In the genomic region with DNA sequence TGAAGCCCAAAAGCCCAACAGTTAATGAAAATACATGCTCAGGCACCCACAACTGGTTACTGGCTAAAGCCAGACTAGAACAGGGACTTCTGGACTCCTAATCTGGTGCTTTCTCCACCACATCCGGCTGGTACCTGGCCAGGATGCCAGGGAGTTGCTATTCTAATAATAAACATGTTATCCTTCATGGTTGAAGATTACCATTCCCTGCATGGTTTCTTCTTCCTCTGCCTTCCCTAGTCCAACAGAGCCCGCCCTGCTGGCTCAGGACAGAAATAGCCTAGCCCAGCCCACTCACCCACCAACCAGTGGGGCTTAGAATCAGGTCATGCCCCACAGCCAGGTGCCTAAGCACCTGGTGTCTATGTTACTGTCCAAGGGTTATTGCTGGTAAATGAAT, we compare ENCODE assay signal across 27 cellular contexts. TPM values are rescaled to one million over a fixed set of nuclear protein-coding genes. Genes with fewer than 3 reads are reported as not detected.
A peak's percentile ranks its signal among the peaks of the same experiment; 100 is the strongest.
DNase-seq lines count a peak whose midpoint lies in the region; ATAC-seq, FAIRE-seq and TF ChIP-seq lines count a peak whose summit lies in the region.
"Had no signal": no experiment of that assay in that cellular context is flagged by ENCODE, and none has a peak within 500 bp of the region (broad histone marks: within the 10 kb centered on the region; RNA-seq: fewer than 3 reads in every experiment).

No MANE protein-coding gene starts in this region.

- H3K4me2 ChIP-seq in HepG2 (ENCODE audit: low read depth, low read length) (no peak overlapping the region), mesenchymal stem cell (ENCODE audit: low read length, poor library complexity, severe bottlenecking) (no peak overlapping the region)

- intact Hi-C loops in HepG2 (cut with micrococcal nuclease; ENCODE audit: unreplicated experiment) = no loop called here
- intact Hi-C loops in right lobe of liver (cut with DNase I) = no loop called here
- intact Hi-C loops in uterus (cut with DNase I; ENCODE audit: low total_unique reads) = no loop called here

- BruUV-seq in HepG2 (replicated peaks; lab: Mats Ljungman, UMichigan) = no TSS peak

- H2AK5ac ChIP-seq in mesenchymal stem cell (ENCODE audit: low read length, severe bottlenecking) = no peak overlapping the region

- no peak overlapping the region for H2BK15ac ChIP-seq in mesenchymal stem cell (ENCODE audit: low read depth, poor library complexity, severe bottlenecking)

- in situ Hi-C loops in HepG2 (cut with HindIII; ENCODE audit: extremely low pct_ligation_motif_present, low pct_unique_long_range_greater_than_20kb) = no loop called here

- no peak overlapping the region for H3K27ac ChIP-seq in HepG2 (ENCODE audit: extremely low read length, insufficient read depth, low read length)
- H3K27ac ChIP-seq in right lobe of liver = no peak overlapping the region
- H3K27ac ChIP-seq in mesenchymal stem cell (ENCODE audit: low read length, poor library complexity, severe bottlenecking) = no peak overlapping the region
- peak overlapping the region; percentile 13 to 53 for H3K27ac ChIP-seq in uterus
- H3K27ac ChIP-seq: lower lobe of right lung, testis had no signal

- H3K9ac ChIP-seq in HepG2 (ENCODE audit: insufficient read depth, low read depth, low read length) (no peak overlapping the region), mesenchymal stem cell (ENCODE audit: low read length) (peak overlapping the region; percentile 54)

- H3K27me3 ChIP-seq in HepG2 (ENCODE audit: control insufficient read depth in 1 of 2, insufficient read depth in 2 of 2, low read length in 2 of 2) = peaks cover 0 to 27% of the 10 kb centered on the region in 2 experiments; a peak in 3 of 5 replicates
- H3K27me3 ChIP-seq in right lobe of liver = no peaks in the 10 kb centered on the region
- H3K27me3 ChIP-seq in mesenchymal stem cell (ENCODE audit: control insufficient read depth in 1 of 2, insufficient read depth in 1 of 2, low read length in 2 of 2) = no peaks in the 10 kb centered on the region
- H3K27me3 ChIP-seq in uterus = no peaks in the 10 kb centered on the region
- H3K27me3 ChIP-seq: testis had no signal

- no peaks in the 10 kb centered on the region for H3K36me3 ChIP-seq in HepG2 (replicated peaks in 1 of 2; ENCODE audit: control insufficient read depth in 1 of 2, insufficient read depth in 2 of 2, low read length in 2 of 2)
- no peaks in the 10 kb centered on the region for H3K36me3 ChIP-seq in right lobe of liver
- no peaks in the 10 kb centered on the region for H3K36me3 ChIP-seq in mesenchymal stem cell (ENCODE audit: control insufficient read depth in 1 of 2, insufficient read depth in 2 of 2, low read depth in 1 of 2, low read length in 2 of 2)
- H3K36me3 ChIP-seq in uterus = no peaks in the 10 kb centered on the region
- H3K36me3 ChIP-seq: HAP-1, lower lobe of right lung had no signal

- TF ChIP-seq EP300 in HepG2 (IDR thresholded peaks at IDR 0.05; ENCODE audit: low read depth in 2 of 2, low read length in 2 of 2) (no peak), HepG2 (CRISPR knock-in tag; IDR thresholded peaks at IDR 0.05; ENCODE audit: borderline replicate concordance) (no peak)

- H4K8ac ChIP-seq in mesenchymal stem cell (ENCODE audit: low read length) = no peak overlapping the region

- TF ChIP-seq POLR2A in HepG2 (IDR thresholded peaks at IDR 0.05; ENCODE audit: insufficient read depth in 1 of 2, low read depth in 2 of 2, low read length in 2 of 2) (no peak), right lobe of liver (IDR thresholded peaks at IDR 0.05) (no peak), uterus (IDR thresholded peaks at IDR 0.05) (no peak)

- no peak overlapping the region for H3K14ac ChIP-seq in mesenchymal stem cell (ENCODE audit: low read length in 2 of 2)

- no peak for DNase-seq in HepG2 (ENCODE audit: low spot score)
- no peak for DNase-seq in right lobe of liver
- DNase-seq in amniotic epithelial cell (ENCODE audit: low read depth) = peak; percentile 57
- DNase-seq in mesenchymal stem cell = no peak
- DNase-seq in uterus = no peak
- DNase-seq in RKO (ENCODE audit: low spot score) = no peak
- DNase-seq in NCI-H345 treated with DMSO at 0.1 percent for 48 hours (lab: John Stamatoyannopoulos, UW; ENCODE audit: unreplicated experiment) = no peak
- no peak for DNase-seq in NCI-H2227 (lab: John Stamatoyannopoulos, UW; ENCODE audit: unreplicated experiment)
- DNase-seq: activated CD4-positive, alpha-beta T cell treated with anti-CD3 and anti-CD28 coated beads for 36 hours; activated naive CD4-positive, alpha-beta T cell; activated T-cell treated with anti-CD3 and anti-CD28 coated beads, Interleukin-2, amount 50 U/mL, for 4 hours; amniotic stem cell; CD4-positive, alpha-beta memory T cell; cortex of kidney; DMS153; lower lobe of right lung; NCI-H1048; NCI-H2029 treated with DMSO at 0.1 percent for 48 hours; NCI-H345; occipital lobe; OCI-M1; T-helper 1 cell; testis had no signal

- FAIRE-seq in HepG2 (lab: Jason Lieb, UNC) = no peak
- FAIRE-seq: bronchial epithelial cell, endometrium, GM12878 had no signal

- TF ChIP-seq RAD21 in HepG2 (CRISPR knock-in tag; IDR thresholded peaks at IDR 0.05) = no peak

- H3K4me1 ChIP-seq in HepG2 (ENCODE audit: insufficient read depth, low read length) (peaks cover 11% of the 10 kb centered on the region), right lobe of liver (no peaks in the 10 kb centered on the region), mesenchymal stem cell (ENCODE audit: control insufficient read depth, insufficient read depth, low read depth, low read length) (no peaks in the 10 kb centered on the region), uterus (peaks cover 10 to 11% of the 10 kb centered on the region in 2 donors)
- H3K4me1 ChIP-seq: HAP-1, lower lobe of right lung had no signal

- no peak overlapping the region for H2BK120ac ChIP-seq in mesenchymal stem cell (ENCODE audit: low read depth, low read length)

- no peak overlapping the region for H4K91ac ChIP-seq in mesenchymal stem cell (ENCODE audit: low read length)

- no peak for TF ChIP-seq CTCF in HepG2 (CRISPR knock-in tag; IDR thresholded peaks at IDR 0.05)
- no peak for TF ChIP-seq CTCF in right lobe of liver (IDR thresholded peaks at IDR 0.05)
- no peak for TF ChIP-seq CTCF in uterus (IDR thresholded peaks at IDR 0.05)

- 7% methylated on average over 2 of the region's 2 CpGs for WGBS in HepG2 (ENCODE audit: low lambda C conversion rate)
- WGBS in right lobe of liver (ENCODE audit: insufficient coverage, low coverage, low lambda C conversion rate, missing lambda C conversion rate) = 80% methylated on average over 2 of the region's 2 CpGs
- 73% methylated on average over 2 of the region's 2 CpGs for WGBS in mesenchymal stem cell

- no peak overlapping the region for H3K4ac ChIP-seq in mesenchymal stem cell (ENCODE audit: low read depth in 1 of 2, low read length in 2 of 2)

- no peaks in the 10 kb centered on the region for H4K20me1 ChIP-seq in HepG2 (ENCODE audit: insufficient read depth, low read length)

- H3K9me3 ChIP-seq in HepG2 (ENCODE audit: low read length) (no peaks in the 10 kb centered on the region), right lobe of liver (no peaks in the 10 kb centered on the region), mesenchymal stem cell (ENCODE audit: control insufficient read depth, low read length) (no peaks in the 10 kb centered on the region), uterus (no peaks in the 10 kb centered on the region)
- H3K9me3 ChIP-seq: HAP-1, lower lobe of right lung, testis had no signal

- peak overlapping the region in 1 of 2 experiments; percentile 47 for H2BK12ac ChIP-seq in mesenchymal stem cell (ENCODE audit: low read length in 2 of 2)

- CTCF ChIA-PET in HepG2 (lab: Yijun Ruan, JAX; ENCODE audit: low intra/inter-chr PET ratio, low total read pairs) = no interaction called here

- no peak overlapping the region for H3K18ac ChIP-seq in mesenchymal stem cell (ENCODE audit: low read depth in 1 of 2, low read length in 2 of 2)

- H3K23ac ChIP-seq in mesenchymal stem cell (ENCODE audit: low read length in 2 of 2) = no peak overlapping the region

- POLR2A ChIA-PET in HepG2 (lab: Yijun Ruan, JAX) = no interaction called here

- no peak overlapping the region for H2BK5ac ChIP-seq in mesenchymal stem cell (ENCODE audit: low read depth, low read length, poor library complexity, severe bottlenecking)

- H3K4me3 ChIP-seq in HepG2 (replicated peaks in 1 of 3; ENCODE audit: insufficient read depth in 1 of 3, low read depth in 2 of 3, low read length in 3 of 3) = no peak overlapping the region
- no peak overlapping the region for H3K4me3 ChIP-seq in right lobe of liver
- no peak overlapping the region for H3K4me3 ChIP-seq in mesenchymal stem cell (ENCODE audit: insufficient read depth in 1 of 2, low read depth in 1 of 2, low read length in 2 of 2)
- H3K4me3 ChIP-seq in uterus = no peak overlapping the region
- H3K4me3 ChIP-seq: GM12878, HAP-1, lower lobe of right lung, testis had no signal

- no peaks in the 10 kb centered on the region for H3K79me1 ChIP-seq in mesenchymal stem cell (replicated peaks; ENCODE audit: low read length, poor library complexity, severe bottlenecking)

- ATAC-seq in HepG2 = no peak
- ATAC-seq in right lobe of liver = no peak
- ATAC-seq: activated CD4-positive, alpha-beta T cell treated with anti-CD3 and anti-CD28 coated beads for 36 hours; activated T-cell treated with anti-CD3 and anti-CD28 coated beads, Interleukin-2, amount 50 U/mL, for 4 hours; GM12878; lower lobe of right lung had no signal

- no peaks in the 10 kb centered on the region for H3K79me2 ChIP-seq in HepG2 (ENCODE audit: insufficient read depth, low read length)

- no peak overlapping the region for H2AFZ ChIP-seq in HepG2 (ENCODE audit: low read length)
- H2AFZ ChIP-seq in mesenchymal stem cell (ENCODE audit: low read depth, low read length) = no peak overlapping the region

RNA-seq across cellular contexts. Expression of a gene that starts 35.5 kb away (rescaled TPM):
- total RNA-seq in HepG2 (2016; rRNA removed; fragmentation: Illumina TruSeq; extraction: Trizol) (17.6 and 27.6 TPM in 2 replicates), right lobe of liver (1 to 10 TPM; 5.1 to 8.2 (median 6.3) TPM), uterus (100 to 1,000 TPM in 1 of 4 donors, 10 to 100 TPM in 3; 17.2 to 101 (median 52.6) TPM)
- 2.0 and 2.7 TPM in 2 replicates for total RNA-seq in HepG2 (2016; cell fraction: cytosol; rRNA removed; fragmentation: Illumina TruSeq; extraction: Trizol; ENCODE audit: low read depth)
- 18.1 and 27.9 TPM in 2 replicates for total RNA-seq in HepG2 (2016; cell fraction: insoluble cytoplasmic fraction; rRNA removed; fragmentation: Illumina TruSeq; extraction: Trizol)
- 11.9 and 12.4 TPM in 2 replicates for total RNA-seq in HepG2 (2016; cell fraction: membrane; rRNA removed; fragmentation: Illumina TruSeq; extraction: Trizol)
- 25.5 and 27.6 TPM in 2 replicates for total RNA-seq in HepG2 (2016; cell fraction: nucleus; rRNA removed; fragmentation: Illumina TruSeq; extraction: Trizol)
- polyA plus RNA-seq in HepG2 (2011; rRNA removed) = 11.8 and 14.8 TPM in 2 replicates
- 7.2 and 9.3 TPM in 2 replicates for polyA plus RNA-seq in HepG2 (2011; cell fraction: cytosol; rRNA removed)
- polyA plus RNA-seq in HepG2 (2011; cell fraction: nucleus; rRNA removed) = 9.0 and 9.5 TPM in 2 replicates
- polyA plus RNA-seq in HepG2 (2012) = 13.8 and 14.6 TPM in 2 replicates
- 1.1 and 1.4 TPM in 2 replicates for polyA plus RNA-seq in HepG2 (2016; cell fraction: cytosol; fragmentation: Illumina TruSeq; extraction: Trizol; ENCODE audit: low read depth)
- polyA plus RNA-seq in HepG2 (2016; cell fraction: insoluble cytoplasmic fraction; fragmentation: Illumina TruSeq; extraction: Trizol; ENCODE audit: low read depth) = 22.5 and 24.5 TPM in 2 replicates
- 6.5 and 7.3 TPM in 2 replicates for polyA plus RNA-seq in HepG2 (2016; cell fraction: membrane; fragmentation: Illumina TruSeq; extraction: Trizol; ENCODE audit: low read depth)
- polyA plus RNA-seq in HepG2 (2016; cell fraction: nucleus; fragmentation: Illumina TruSeq; extraction: Trizol; ENCODE audit: insufficient read depth, low read depth) = 18.1 and 19.5 TPM in 2 replicates
- 14.3 and 32.7 TPM in 2 replicates for polyA minus RNA-seq in HepG2 (2011; rRNA and poly(A)+ RNA removed; ENCODE audit: low replicate concordance)
- 18.6 and 19.3 TPM in 2 replicates for polyA minus RNA-seq in HepG2 (2011; cell fraction: cytosol; rRNA and poly(A)+ RNA removed)
- 74.9 and 75.8 TPM in 2 replicates for polyA minus RNA-seq in HepG2 (2011; cell fraction: nucleus; rRNA and poly(A)+ RNA removed)
- 17.2 TPM for polyA plus RNA-seq in mesenchymal stem cell (2013, experiment 1 of 2)
- polyA plus RNA-seq in mesenchymal stem cell (2013, experiment 2 of 2) = 17.6 TPM

RNA-seq across cellular contexts. Expression of a gene that starts 46.6 kb away (rescaled TPM):
- total RNA-seq in HepG2 (2016; rRNA removed; fragmentation: Illumina TruSeq; extraction: Trizol) (20.1 and 27.7 TPM in 2 replicates), right lobe of liver (1 to 10 TPM; 5.2 to 9.7 (median 7.0) TPM), uterus (10 to 100 TPM in 3 of 4 donors, 1 to 10 TPM in 1; 6.9 to 26.9 (median 18.4) TPM)
- total RNA-seq in HepG2 (2016; cell fraction: cytosol; rRNA removed; fragmentation: Illumina TruSeq; extraction: Trizol; ENCODE audit: low read depth) = 7.2 and 8.6 TPM in 2 replicates
- 21.8 and 30.2 TPM in 2 replicates for total RNA-seq in HepG2 (2016; cell fraction: insoluble cytoplasmic fraction; rRNA removed; fragmentation: Illumina TruSeq; extraction: Trizol)
- 11.7 and 13.1 TPM in 2 replicates for total RNA-seq in HepG2 (2016; cell fraction: membrane; rRNA removed; fragmentation: Illumina TruSeq; extraction: Trizol)
- 11.9 and 12.5 TPM in 2 replicates for total RNA-seq in HepG2 (2016; cell fraction: nucleus; rRNA removed; fragmentation: Illumina TruSeq; extraction: Trizol)
- 7.1 and 10.7 TPM in 2 replicates for polyA plus RNA-seq in HepG2 (2011; rRNA removed)
- polyA plus RNA-seq in HepG2 (2011; cell fraction: cytosol; rRNA removed) = 2.9 and 5.3 TPM in 2 replicates
- 3.3 and 4.4 TPM in 2 replicates for polyA plus RNA-seq in HepG2 (2011; cell fraction: nucleus; rRNA removed)
- polyA plus RNA-seq in HepG2 (2012) = 19.6 and 22.5 TPM in 2 replicates
- 7.6 and 8.0 TPM in 2 replicates for polyA plus RNA-seq in HepG2 (2016; cell fraction: cytosol; fragmentation: Illumina TruSeq; extraction: Trizol; ENCODE audit: low read depth)
- 28.7 and 29.0 TPM in 2 replicates for polyA plus RNA-seq in HepG2 (2016; cell fraction: insoluble cytoplasmic fraction; fragmentation: Illumina TruSeq; extraction: Trizol; ENCODE audit: low read depth)
- polyA plus RNA-seq in HepG2 (2016; cell fraction: membrane; fragmentation: Illumina TruSeq; extraction: Trizol; ENCODE audit: low read depth) = 9.3 TPM in 2 replicates
- polyA plus RNA-seq in HepG2 (2016; cell fraction: nucleus; fragmentation: Illumina TruSeq; extraction: Trizol; ENCODE audit: insufficient read depth, low read depth) = 11.8 and 12.8 TPM in 2 replicates
- 5.7 and 6.6 TPM in 2 replicates for polyA minus RNA-seq in HepG2 (2011; rRNA and poly(A)+ RNA removed; ENCODE audit: low replicate concordance)
- polyA minus RNA-seq in HepG2 (2011; cell fraction: cytosol; rRNA and poly(A)+ RNA removed) = 8.4 and 9.8 TPM in 2 replicates
- 25.0 and 26.4 TPM in 2 replicates for polyA minus RNA-seq in HepG2 (2011; cell fraction: nucleus; rRNA and poly(A)+ RNA removed)
- polyA plus RNA-seq in mesenchymal stem cell (2013, experiment 1 of 2) = 8.3 TPM
- polyA plus RNA-seq in mesenchymal stem cell (2013, experiment 2 of 2) = 8.5 TPM

RNA-seq across cellular contexts. Expression of a gene that starts 46.8 kb away (rescaled TPM):
- total RNA-seq in HepG2 (2016; rRNA removed; fragmentation: Illumina TruSeq; extraction: Trizol) = 37.8 and 53.2 TPM in 2 replicates
- 38.8 and 39.9 TPM in 2 replicates for total RNA-seq in HepG2 (2016; cell fraction: cytosol; rRNA removed; fragmentation: Illumina TruSeq; extraction: Trizol; ENCODE audit: low read depth)
- 36.4 and 55.8 TPM in 2 replicates for total RNA-seq in HepG2 (2016; cell fraction: insoluble cytoplasmic fraction; rRNA removed; fragmentation: Illumina TruSeq; extraction: Trizol)
- 48.7 and 54.0 TPM in 2 replicates for total RNA-seq in HepG2 (2016; cell fraction: membrane; rRNA removed; fragmentation: Illumina TruSeq; extraction: Trizol)
- 73.3 and 84.2 TPM in 2 replicates for total RNA-seq in HepG2 (2016; cell fraction: nucleus; rRNA removed; fragmentation: Illumina TruSeq; extraction: Trizol)
- 73.6 and 90.2 TPM in 2 replicates for polyA plus RNA-seq in HepG2 (2011; rRNA removed)
- polyA plus RNA-seq in HepG2 (2011; cell fraction: cytosol; rRNA removed) = 29.3 and 45.8 TPM in 2 replicates
- 33.9 and 45.5 TPM in 2 replicates for polyA plus RNA-seq in HepG2 (2011; cell fraction: nucleus; rRNA removed)
- polyA plus RNA-seq in HepG2 (2012) = 47.8 and 64.6 TPM in 2 replicates
- polyA plus RNA-seq in HepG2 (2016; cell fraction: cytosol; fragmentation: Illumina TruSeq; extraction: Trizol; ENCODE audit: low read depth) = 49.0 and 67.5 TPM in 2 replicates
- 39.6 and 42.5 TPM in 2 replicates for polyA plus RNA-seq in HepG2 (2016; cell fraction: insoluble cytoplasmic fraction; fragmentation: Illumina TruSeq; extraction: Trizol; ENCODE audit: low read depth)
- polyA plus RNA-seq in HepG2 (2016; cell fraction: membrane; fragmentation: Illumina TruSeq; extraction: Trizol; ENCODE audit: low read depth) = 52.4 and 65.1 TPM in 2 replicates
- polyA plus RNA-seq in HepG2 (2016; cell fraction: nucleus; fragmentation: Illumina TruSeq; extraction: Trizol; ENCODE audit: insufficient read depth, low read depth) = 97.0 and 101 TPM in 2 replicates
- polyA minus RNA-seq in HepG2 (2011; rRNA and poly(A)+ RNA removed; ENCODE audit: low replicate concordance) = 10.2 and 29.3 TPM in 2 replicates
- polyA minus RNA-seq in HepG2 (2011; cell fraction: cytosol; rRNA and poly(A)+ RNA removed) = 19.8 and 25.3 TPM in 2 replicates
- polyA minus RNA-seq in HepG2 (2011; cell fraction: nucleus; rRNA and poly(A)+ RNA removed) = 99.8 and 108 TPM in 2 replicates
- total RNA-seq in right lobe of liver = 10 to 100 TPM in 3 of 6 experiments, 1 to 10 TPM in 3; 8.4 to 12.1 (median 10.0) TPM
- polyA plus RNA-seq in mesenchymal stem cell (2013, experiment 1 of 2) = 21.3 TPM
- 21.4 TPM for polyA plus RNA-seq in mesenchymal stem cell (2013, experiment 2 of 2)
- total RNA-seq in uterus = 10 to 100 TPM in 3 of 4 donors, 1 to 10 TPM in 1; 3.3 to 38.0 (median 16.2) TPM

Comparison
In these comparisons a context has a peak if more than half of its experiments do, and no peak if none do; other contexts are left out.
1. H3K27ac ChIP-seq: peak in uterus (2 of 2); none in HepG2 (single experiment), right lobe of liver (0 of 3) and mesenchymal stem cell (single experiment).